14 cellular contexts compared by ENCODE assay signal in the genomic region with DNA sequence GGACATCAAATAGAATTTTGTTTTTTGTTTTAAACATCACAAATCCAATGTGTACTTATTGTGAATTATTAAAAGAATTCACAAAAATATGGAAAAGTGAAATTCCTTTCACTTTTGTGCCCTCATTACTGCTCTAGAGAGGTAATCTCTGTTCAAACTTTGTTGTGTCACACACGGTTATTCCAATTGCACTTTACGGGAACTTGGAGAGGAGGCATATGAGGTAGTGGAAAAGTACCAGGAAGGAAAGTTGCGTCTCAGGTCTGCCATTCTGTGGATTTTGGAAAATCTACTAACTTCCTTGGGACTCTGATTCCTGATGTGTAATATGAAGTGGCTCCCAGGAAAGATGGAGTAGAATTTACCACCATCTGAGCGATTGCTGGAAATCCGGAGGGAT.
DNase-seq lines count a peak whose midpoint lies in the region; ATAC-seq and TF ChIP-seq lines count a peak whose summit lies in the region.
"Had no signal": no experiment of that assay in that cellular context is flagged by ENCODE, and none has a peak within 500 bp of the region (broad histone marks: within the 10 kb centered on the region; RNA-seq: fewer than 3 reads in every experiment).

No MANE protein-coding gene starts in this region.

- no peaks in the 10 kb centered on the region for H3F3A ChIP-seq in neural progenitor cell (ENCODE audit: low read depth)

- no peak for TF ChIP-seq POLR2A in heart left ventricle (IDR thresholded peaks at IDR 0.05)

- intact Hi-C loops in heart left ventricle (cut with DNase I): loop anchor here in 2 of 10 donors (2.0 to 5.0 kb wide), 2 partner anchors 91 to 93 kb away; a partner anchor contains a TSS
- intact Hi-C loops in upper lobe of right lung (cut with DNase I): no loop called here

- 61 to 73% (median 65%) methylated on average over 5 of the region's 5 CpGs for WGBS in heart left ventricle, 4 donors

- peak in 3 of 4 donors; percentile 51 to 69 (median 67) for ATAC-seq in heart left ventricle
- ATAC-seq in upper lobe of right lung: no peak
- ATAC-seq: activated T-cell treated with anti-CD3 and anti-CD28 coated beads, Interleukin-2, amount 50 U/mL, for 72 hours; natural killer cell had no signal

- H3K4me3 ChIP-seq in heart left ventricle: no peak overlapping the region
- no peak overlapping the region for H3K4me3 ChIP-seq in neural progenitor cell
- H3K4me3 ChIP-seq in upper lobe of right lung: no peak overlapping the region

- peaks cover 0 to 53% (median 5%) of the 10 kb centered on the region in 12 donors for H3K4me1 ChIP-seq in heart left ventricle
- H3K4me1 ChIP-seq in neural progenitor cell: peaks cover 42% of the 10 kb centered on the region
- H3K4me1 ChIP-seq in upper lobe of right lung: peaks cover 11% of the 10 kb centered on the region

- H3K9me3 Mint-ChIP-seq in neural progenitor cell: peaks cover 3% of the 10 kb centered on the region
- H3K9me3 Mint-ChIP-seq: activated T-cell treated with anti-CD3 and anti-CD28 coated beads, Interleukin-2, amount 50 U/mL, for 72 hours had no signal

- H3K27ac Mint-ChIP-seq in neural progenitor cell: no peak overlapping the region
- H3K27ac Mint-ChIP-seq: activated T-cell treated with anti-CD3 and anti-CD28 coated beads, Interleukin-2, amount 50 U/mL, for 72 hours; natural killer cell had no signal

- H3K79me2 ChIP-seq in neural progenitor cell (ENCODE audit: low read depth): no peaks in the 10 kb centered on the region

- no peaks in the 10 kb centered on the region for H3K36me3 ChIP-seq in heart left ventricle
- H3K36me3 ChIP-seq in neural progenitor cell: no peaks in the 10 kb centered on the region
- no peaks in the 10 kb centered on the region for H3K36me3 ChIP-seq in upper lobe of right lung

- H3K27ac ChIP-seq in caudate nucleus (ENCODE audit: low read depth, low read length): peak overlapping the region; percentile 24
- peak overlapping the region; percentile 26 to 93 (median 66) for H3K27ac ChIP-seq in heart left ventricle
- no peak overlapping the region for H3K27ac ChIP-seq in neural progenitor cell
- H3K27ac ChIP-seq in upper lobe of right lung: peak overlapping the region; percentile 55

- H3K4me2 ChIP-seq in neural progenitor cell: no peak overlapping the region

- H3K27me3 Mint-ChIP-seq in neural progenitor cell (ENCODE audit: insufficient read depth, low read depth): no peaks in the 10 kb centered on the region

- H3K9me3 ChIP-seq in heart left ventricle (no peaks in the 10 kb centered on the region), neural progenitor cell (ENCODE audit: low read depth) (no peaks in the 10 kb centered on the region), upper lobe of right lung (no peaks in the 10 kb centered on the region)

- H3K4me3 Mint-ChIP-seq in neural progenitor cell: no peak overlapping the region
- H3K4me3 Mint-ChIP-seq: activated T-cell treated with anti-CD3 and anti-CD28 coated beads, Interleukin-2, amount 50 U/mL, for 72 hours; natural killer cell had no signal

- H4K20me1 ChIP-seq in neural progenitor cell (ENCODE audit: low read depth): no peaks in the 10 kb centered on the region

- H3K27me3 ChIP-seq in heart left ventricle (no peaks in the 10 kb centered on the region), neural progenitor cell (no peaks in the 10 kb centered on the region), upper lobe of right lung (no peaks in the 10 kb centered on the region)

- peak overlapping the region; percentile 73 for H2AFZ ChIP-seq in neural progenitor cell (replicated peaks)

- peaks cover 21% of the 10 kb centered on the region for H3K4me1 Mint-ChIP-seq in neural progenitor cell
- H3K4me1 Mint-ChIP-seq: natural killer cell had no signal

- TF ChIP-seq CTCF in heart left ventricle (IDR thresholded peaks at IDR 0.05): no peak
- no peak for TF ChIP-seq CTCF in neural progenitor cell (IDR thresholded peaks at IDR 0.05)
- no peak for TF ChIP-seq CTCF in upper lobe of right lung (IDR thresholded peaks at IDR 0.05)

- no peaks in the 10 kb centered on the region for H3K36me3 Mint-ChIP-seq in neural progenitor cell
- H3K36me3 Mint-ChIP-seq: natural killer cell had no signal

- DNase-seq in caudate nucleus (lab: John Stamatoyannopoulos, UW): no peak
- DNase-seq in heart left ventricle: no peak
- DNase-seq in neural progenitor cell (ENCODE audit: low spot score): no peak
- DNase-seq in upper lobe of right lung: no peak
- no peak for DNase-seq in NCI-H82 (lab: John Stamatoyannopoulos, UW)
- no peak for DNase-seq in HK-2 (ENCODE audit: unreplicated experiment)
- DNase-seq in kidney glomerular epithelial cell (lab: John Stamatoyannopoulos, UW): no peak
- DNase-seq: activated CD4-positive, alpha-beta T cell treated with anti-CD3 and anti-CD28 coated beads, Interleukin-2, amount 50 U/mL, for 4 hours; activated T-cell treated with anti-CD3 and anti-CD28 coated beads, Interleukin-2, amount 50 U/mL, for 72 hours; left cardiac atrium; MV-4-11; natural killer cell; stimulated activated naive CD4-positive, alpha-beta T cell treated with Interleukin-2 at 50 U/mL for 16 hours; T-helper 9 cell had no signal

- H3K9ac ChIP-seq in neural progenitor cell: no peak overlapping the region
